8 cellular contexts compared by ENCODE assay signal in the genomic region with DNA sequence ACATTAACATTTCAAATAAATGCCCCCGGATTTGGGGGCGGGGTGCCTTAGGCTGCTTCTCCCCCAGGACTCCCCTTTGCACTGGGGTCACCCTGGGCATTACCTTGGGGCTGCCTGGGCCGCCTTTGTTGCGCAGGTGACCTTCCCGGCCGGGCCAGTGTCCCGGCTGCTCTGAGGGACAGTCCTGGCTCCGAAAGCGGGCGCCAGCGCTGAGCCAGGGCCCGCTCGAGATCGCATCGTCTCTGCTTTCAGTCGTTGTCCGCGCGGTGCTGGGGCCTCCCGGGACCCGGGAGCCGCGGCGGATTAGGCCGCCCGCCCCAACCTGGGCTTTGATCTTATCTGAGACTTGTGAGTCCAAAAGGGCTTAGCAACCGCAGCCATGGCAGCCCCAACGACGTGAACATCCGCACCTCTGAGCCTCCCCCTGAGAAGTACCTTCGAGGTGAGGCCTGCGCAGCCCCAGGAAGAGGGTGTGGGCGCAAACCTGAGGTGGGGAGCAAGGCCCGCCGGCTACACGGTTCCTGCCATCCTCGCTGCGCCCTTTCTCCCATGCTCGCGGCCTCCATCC. TPM values are rescaled to one million over a fixed set of nuclear protein-coding genes. Genes with fewer than 3 reads are reported as not detected.
A peak's percentile ranks its signal among the peaks of the same experiment; 100 is the strongest.
DNase-seq lines count a peak whose midpoint lies in the region; ATAC-seq and TF ChIP-seq lines count a peak whose summit lies in the region.

No MANE protein-coding gene starts in this region.

- TF ChIP-seq CTCF in GM12875 (IDR thresholded peaks at IDR 0.05; ENCODE audit: borderline replicate concordance, insufficient read depth, low read depth, low read length) (no peak), esophagus muscularis mucosa (IDR thresholded peaks at IDR 0.05) (no peak), lower leg skin (IDR thresholded peaks at IDR 0.05) (no peak)
- peak; percentile 16 for TF ChIP-seq CTCF in activated CD8-positive, alpha-beta T cell treated with anti-CD3 and anti-CD28 coated beads for 36 hours (IDR thresholded peaks at IDR 0.05)

- H3K4me3 Mint-ChIP-seq in activated CD8-positive, alpha-beta T cell treated with anti-CD3 and anti-CD28 coated beads for 36 hours: peak overlapping the region; percentile 54

- peak; percentile 73 for ATAC-seq in activated CD8-positive, alpha-beta T cell treated with anti-CD3 and anti-CD28 coated beads for 36 hours
- ATAC-seq in GM18498 (IDR thresholded peaks at IDR 0.05; ENCODE audit: unreplicated experiment): no peak

- no peaks in the 10 kb centered on the region for H3K36me3 Mint-ChIP-seq in activated CD8-positive, alpha-beta T cell treated with anti-CD3 and anti-CD28 coated beads for 36 hours (ENCODE audit: low read depth)

- peak; percentile 71 for DNase-seq in activated CD8-positive, alpha-beta T cell treated with anti-CD3 and anti-CD28 coated beads for 36 hours
- DNase-seq in esophagus muscularis mucosa (ENCODE audit: extremely low spot score) (no peak), lower leg skin (ENCODE audit: low spot score in 2 of 2) (no peak), AG08395 (ENCODE audit: low spot score) (no peak), head of caudate nucleus (no peak)
- peak; percentile 17 for DNase-seq in stimulated activated CD4-positive, alpha-beta T cell treated with anti-CD3 and anti-CD28 coated beads, Interleukin-2, amount 100 ng/mL, for 4 hours (ENCODE audit: low read depth)

- peak overlapping the region; percentile 80 for H3K27ac Mint-ChIP-seq in activated CD8-positive, alpha-beta T cell treated with anti-CD3 and anti-CD28 coated beads for 36 hours

- no peaks in the 10 kb centered on the region for H3K36me3 ChIP-seq in esophagus muscularis mucosa

- peaks cover 6 to 17% (median 17%) of the 10 kb centered on the region in 4 donors for H3K4me1 ChIP-seq in esophagus muscularis mucosa

- H3K4me3 ChIP-seq in GM12875 (ENCODE audit: low read depth, low read length) (peak overlapping the region; percentile 31), esophagus muscularis mucosa (peak overlapping the region; percentile 49 to 64 (median 56)), lower leg skin (ENCODE audit: low read depth, poor library complexity, severe bottlenecking) (no peak overlapping the region)

- peaks cover 23% of the 10 kb centered on the region for H3K4me1 Mint-ChIP-seq in activated CD8-positive, alpha-beta T cell treated with anti-CD3 and anti-CD28 coated beads for 36 hours (ENCODE audit: low read depth)

- no peak for TF ChIP-seq POLR2A in esophagus muscularis mucosa (IDR thresholded peaks at IDR 0.05; ENCODE audit: low read depth)
- no peak for TF ChIP-seq POLR2A in lower leg skin (IDR thresholded peaks at IDR 0.05)

- no peaks in the 10 kb centered on the region for H3K9me3 ChIP-seq in esophagus muscularis mucosa

- TF ChIP-seq EP300 in esophagus muscularis mucosa (IDR thresholded peaks at IDR 0.05): no peak

- POLR2A ChIA-PET in activated CD8-positive, alpha-beta T cell treated with anti-CD3 and anti-CD28 coated beads for 36 hours (lab: Charles Lee): no interaction called here

- CTCF ChIA-PET in activated CD8-positive, alpha-beta T cell treated with anti-CD3 and anti-CD28 coated beads for 36 hours (lab: Charles Lee): no interaction called here

- WGBS in esophagus muscularis mucosa: 72% methylated on average over 8 of the region's 40 CpGs
- 56 to 70% methylated on average over 15 to 35 of the region's 40 CpGs for WGBS in lower leg skin, 2 donors

- H3K27me3 Mint-ChIP-seq in activated CD8-positive, alpha-beta T cell treated with anti-CD3 and anti-CD28 coated beads for 36 hours: no peaks in the 10 kb centered on the region

- H3K9me3 Mint-ChIP-seq in activated CD8-positive, alpha-beta T cell treated with anti-CD3 and anti-CD28 coated beads for 36 hours: peaks cover 4% of the 10 kb centered on the region

- intact Hi-C loops in activated CD8-positive, alpha-beta T cell treated with anti-CD3 and anti-CD28 coated beads for 36 hours (cut with micrococcal nuclease): no loop called here
- intact Hi-C loops in esophagus muscularis mucosa (cut with DNase I): no loop called here
- intact Hi-C loops in lower leg skin (cut with DNase I; ENCODE audit: low total_unique reads): no loop called here
- intact Hi-C loops in head of caudate nucleus (cut with DNase I): no loop called here

- peak overlapping the region in 2 of 4 donors; percentile 22 to 28 for H3K27ac ChIP-seq in esophagus muscularis mucosa (replicated peaks in 1 of 4)

- no peaks in the 10 kb centered on the region for H3K27me3 ChIP-seq in esophagus muscularis mucosa

RNA-seq across cellular contexts. Expression of a gene that starts 14.8 kb away (rescaled TPM):
- total RNA-seq in activated CD8-positive, alpha-beta T cell treated with anti-CD3 and anti-CD28 coated beads for 36 hours: 10 to 100 TPM; 40.9 to 42.0 TPM
- total RNA-seq in esophagus muscularis mucosa: 10 to 100 TPM; 34.2 to 40.5 (median 39.3) TPM
- 10 to 100 TPM; 37.7 to 46.4 (median 43.0) TPM for total RNA-seq in lower leg skin

Comparison
In these comparisons a context has a peak if more than half of its experiments do, and no peak if none do; other contexts are left out.
1. DNase-seq: peak in activated CD8-positive, alpha-beta T cell treated with anti-CD3 and anti-CD28 coated beads for 36 hours (single experiment) and stimulated activated CD4-positive, alpha-beta T cell treated with anti-CD3 and anti-CD28 coated beads, Interleukin-2, amount 100 ng/mL, for 4 hours (single experiment); none in esophagus muscularis mucosa (single experiment), lower leg skin (0 of 2), AG08395 (single experiment) and head of caudate nucleus (0 of 42).